14 cellular contexts compared by ENCODE assay signal in genomic region chr13:33126909-33127607, GRCh38.
A peak's percentile ranks its signal among the peaks of the same experiment; 100 is the strongest.
DNase-seq lines count a peak whose midpoint lies in the region; ATAC-seq and TF ChIP-seq lines count a peak whose summit lies in the region.
"Had no signal": no experiment of that assay in that cellular context is flagged by ENCODE, and none has a peak within 500 bp of the region (broad histone marks: within the 10 kb centered on the region; RNA-seq: fewer than 3 reads in every experiment).

No MANE protein-coding gene starts in this region.

- H3K27ac ChIP-seq in colonic mucosa (peak overlapping the region; percentile 20), left lung (peak overlapping the region; percentile 34 to 53), stomach smooth muscle (ENCODE audit: low read length) (peak overlapping the region; percentile 49)

- H3K9me3 Mint-ChIP-seq in HFFc6 (no peaks in the 10 kb centered on the region), mesothelial cell of epicardium (no peaks in the 10 kb centered on the region)
- H3K9me3 Mint-ChIP-seq in activated CD4-positive, alpha-beta memory T cell treated with anti-CD3 and anti-CD28 coated beads, Interleukin-2, amount 10 ng/mL, durations not matched to agents 7 days and 5 days = no peaks in the 10 kb centered on the region
- H3K9me3 Mint-ChIP-seq: CD8-positive, alpha-beta T cell; IgD-negative memory B cell had no signal

- H3K27me3 Mint-ChIP-seq in HFFc6 (ENCODE audit: insufficient read depth) (peaks cover 7% of the 10 kb centered on the region), mesothelial cell of epicardium (ENCODE audit: low read depth) (no peaks in the 10 kb centered on the region)
- no peaks in the 10 kb centered on the region for H3K27me3 Mint-ChIP-seq in activated CD4-positive, alpha-beta memory T cell treated with anti-CD3 and anti-CD28 coated beads, Interleukin-2, amount 10 ng/mL, durations not matched to agents 7 days and 5 days

- ATAC-seq in left lung (no peak), GM21447 (IDR thresholded peaks at IDR 0.05; ENCODE audit: unreplicated experiment) (no peak)
- ATAC-seq: CD8-positive, alpha-beta T cell had no signal

- no peaks in the 10 kb centered on the region for H3K27me3 ChIP-seq in colonic mucosa
- H3K27me3 ChIP-seq in left lung = no peaks in the 10 kb centered on the region
- H3K27me3 ChIP-seq in stomach smooth muscle (ENCODE audit: control insufficient read depth in 1 of 2, insufficient read depth in 2 of 2, low read length in 2 of 2) = no peaks in the 10 kb centered on the region

- DNase-seq in HFFc6 (peak; percentile 35), colonic mucosa (no peak), left lung (no peak), mesothelial cell of epicardium (ENCODE audit: low spot score in 2 of 2, unreplicated experiment in 2 of 2) (no peak)
- no peak for DNase-seq in activated naive CD4-positive, alpha-beta T cell treated with Interleukin-2 at 50 U/mL for 16 hours
- no peak for DNase-seq in activated CD4-positive, alpha-beta memory T cell treated with anti-CD3 and anti-CD28 coated beads, Interleukin-2, amount 10 ng/mL, durations not matched to agents 7 days and 5 days
- DNase-seq: activated CD4-positive, alpha-beta T cell treated with anti-CD3 and anti-CD28 coated beads, Interleukin-2, amount 10 ng/mL, durations not matched to agents 24 days and 14 days; CD8-positive, alpha-beta T cell; erythroblast; NCI-H345; stimulated activated naive CD4-positive, alpha-beta T cell had no signal

- TF ChIP-seq CTCF in HFFc6 (IDR thresholded peaks at IDR 0.05) (peak; percentile 37), colonic mucosa (IDR thresholded peaks at IDR 0.05) (no peak), left lung (IDR thresholded peaks at IDR 0.05) (no peak), mesothelial cell of epicardium (IDR thresholded peaks at IDR 0.05; ENCODE audit: unreplicated experiment) (no peak)

- no peaks in the 10 kb centered on the region for H3K9me3 ChIP-seq in colonic mucosa
- no peaks in the 10 kb centered on the region for H3K9me3 ChIP-seq in left lung
- no peaks in the 10 kb centered on the region for H3K9me3 ChIP-seq in stomach smooth muscle (ENCODE audit: control insufficient read depth in 2 of 2, low read length in 2 of 2)

- H3K4me1 Mint-ChIP-seq in HFFc6 (ENCODE audit: low read depth) (peaks cover 67% of the 10 kb centered on the region), mesothelial cell of epicardium (peaks cover 38% of the 10 kb centered on the region)
- peaks cover 15% of the 10 kb centered on the region for H3K4me1 Mint-ChIP-seq in activated CD4-positive, alpha-beta memory T cell treated with anti-CD3 and anti-CD28 coated beads, Interleukin-2, amount 10 ng/mL, durations not matched to agents 7 days and 5 days

- H3K27ac Mint-ChIP-seq in HFFc6 = peak overlapping the region; percentile 67
- no peak overlapping the region for H3K27ac Mint-ChIP-seq in activated CD4-positive, alpha-beta memory T cell treated with anti-CD3 and anti-CD28 coated beads, Interleukin-2, amount 10 ng/mL, durations not matched to agents 7 days and 5 days
- no peak overlapping the region for H3K27ac Mint-ChIP-seq in mesothelial cell of epicardium
- H3K27ac Mint-ChIP-seq: activated CD4-positive, alpha-beta T cell treated with anti-CD3 and anti-CD28 coated beads, Interleukin-2, amount 10 ng/mL, durations not matched to agents 24 days and 14 days; CD8-positive, alpha-beta T cell; IgD-negative memory B cell had no signal

- H3K4me1 ChIP-seq in colonic mucosa (no peaks in the 10 kb centered on the region), left lung (peaks cover 22 to 47% of the 10 kb centered on the region in 2 donors), stomach smooth muscle (ENCODE audit: control insufficient read depth, insufficient read depth, low read length) (peaks cover 32% of the 10 kb centered on the region)

- H3K4me3 ChIP-seq in colonic mucosa (no peak overlapping the region), left lung (no peak overlapping the region), stomach smooth muscle (ENCODE audit: low read length in 2 of 2) (peak overlapping the region in 1 of 2 donors; percentile 31)

- no peaks in the 10 kb centered on the region for H3K36me3 ChIP-seq in colonic mucosa
- H3K36me3 ChIP-seq in left lung = peaks cover 0 to 32% of the 10 kb centered on the region in 2 donors
- H3K36me3 ChIP-seq in stomach smooth muscle (ENCODE audit: control insufficient read depth in 2 of 2, insufficient read depth in 2 of 2, low read length in 2 of 2) = peaks cover 33 to 36% of the 10 kb centered on the region in 2 donors

- no peak overlapping the region for H3K9ac ChIP-seq in colonic mucosa (ENCODE audit: low read depth in 2 of 2, low read length in 2 of 2)
- no peak overlapping the region for H3K9ac ChIP-seq in stomach smooth muscle (ENCODE audit: low read length in 2 of 2)

- H3K36me3 Mint-ChIP-seq in HFFc6 (ENCODE audit: low read depth) = peaks cover 67% of the 10 kb centered on the region
- H3K36me3 Mint-ChIP-seq in activated CD4-positive, alpha-beta memory T cell treated with anti-CD3 and anti-CD28 coated beads, Interleukin-2, amount 10 ng/mL, durations not matched to agents 7 days and 5 days (ENCODE audit: low read depth) = no peaks in the 10 kb centered on the region
- peaks cover 24% of the 10 kb centered on the region for H3K36me3 Mint-ChIP-seq in mesothelial cell of epicardium
- H3K36me3 Mint-ChIP-seq: CD8-positive, alpha-beta T cell had no signal

- peak overlapping the region; percentile 53 for H3K4me3 Mint-ChIP-seq in HFFc6
- no peak overlapping the region for H3K4me3 Mint-ChIP-seq in activated CD4-positive, alpha-beta memory T cell treated with anti-CD3 and anti-CD28 coated beads, Interleukin-2, amount 10 ng/mL, durations not matched to agents 7 days and 5 days
- H3K4me3 Mint-ChIP-seq in mesothelial cell of epicardium = no peak overlapping the region
- H3K4me3 Mint-ChIP-seq: activated CD4-positive, alpha-beta T cell treated with anti-CD3 and anti-CD28 coated beads, Interleukin-2, amount 10 ng/mL, durations not matched to agents 24 days and 14 days; CD8-positive, alpha-beta T cell; IgD-negative memory B cell had no signal

- CTCF ChIA-PET in activated CD4-positive, alpha-beta memory T cell treated with anti-CD3 and anti-CD28 coated beads, Interleukin-2, amount 10 ng/mL, durations not matched to agents 7 days and 5 days (lab: Charles Lee) = no interaction called here

- POLR2A ChIA-PET in activated CD4-positive, alpha-beta memory T cell treated with anti-CD3 and anti-CD28 coated beads, Interleukin-2, amount 10 ng/mL, durations not matched to agents 7 days and 5 days (lab: Charles Lee) = no interaction called here

- intact Hi-C loops in colonic mucosa (cut with DNase I) = no loop called here
- intact Hi-C loops in left lung (cut with DNase I) = no loop called here
